8 cellular contexts compared by ENCODE assay signal in the genomic region with DNA sequence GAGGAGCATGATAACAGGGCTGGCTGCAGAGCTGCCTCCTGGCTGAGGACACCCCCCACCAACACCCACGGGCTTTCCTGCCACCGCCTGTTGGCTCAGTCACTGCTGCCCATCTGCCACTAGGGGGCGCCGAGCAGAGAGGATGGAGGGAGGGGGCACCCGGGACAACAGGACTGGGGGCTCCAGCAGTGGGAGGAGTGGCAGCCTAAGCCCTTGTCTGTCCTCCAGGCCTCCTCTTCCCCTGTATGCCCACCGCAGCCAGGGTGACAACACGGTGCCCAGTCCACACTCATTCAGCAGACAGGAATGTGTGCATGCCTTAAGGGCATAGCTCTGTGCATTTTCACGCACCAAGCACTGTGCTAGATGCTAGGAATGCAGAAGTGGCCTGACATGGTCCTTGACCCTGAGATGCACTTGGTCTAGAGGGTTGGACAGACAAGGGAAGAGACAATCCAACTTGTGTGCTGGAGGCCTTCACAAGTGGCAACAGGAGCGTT.
DNase-seq lines count a peak whose midpoint lies in the region; ATAC-seq and TF ChIP-seq lines count a peak whose summit lies in the region.

No MANE protein-coding gene starts in this region.

- TF ChIP-seq CTCF in C4-2B (conservative IDR thresholded peaks at IDR 0.05) (peak; percentile 61), endothelial cell (IDR thresholded peaks at IDR 0.05; ENCODE audit: unreplicated experiment) (peak; percentile 65), psoas muscle (IDR thresholded peaks at IDR 0.05) (peak; percentile 35)
- peak; percentile 49 for TF ChIP-seq CTCF in activated CD8-positive, alpha-beta T cell treated with anti-CD3 and anti-CD28 coated beads for 36 hours (IDR thresholded peaks at IDR 0.05)

- H3K9me3 Mint-ChIP-seq in activated CD8-positive, alpha-beta T cell treated with anti-CD3 and anti-CD28 coated beads for 36 hours = no peaks in the 10 kb centered on the region
- H3K9me3 Mint-ChIP-seq in endothelial cell (ENCODE audit: unreplicated experiment) = no peaks in the 10 kb centered on the region

- intact Hi-C loops in activated CD8-positive, alpha-beta T cell treated with anti-CD3 and anti-CD28 coated beads for 36 hours (cut with micrococcal nuclease) = loop anchor here (10.0 kb wide), 1 partner anchor 147 kb away; a partner anchor contains a TSS
- intact Hi-C loops in psoas muscle (cut with DNase I) = loop anchor here in 1 of 2 donors (10.0 kb wide), 1 partner anchor 147 kb away; a partner anchor contains a TSS

- peak; percentile 72 for ATAC-seq in activated CD8-positive, alpha-beta T cell treated with anti-CD3 and anti-CD28 coated beads for 36 hours
- peak; percentile 25 to 64 (median 34) for ATAC-seq in psoas muscle

- H3K9me3 ChIP-seq in psoas muscle = no peaks in the 10 kb centered on the region

- peaks cover 3% of the 10 kb centered on the region for H3K4me1 ChIP-seq in psoas muscle

- H3K4me1 Mint-ChIP-seq in activated CD8-positive, alpha-beta T cell treated with anti-CD3 and anti-CD28 coated beads for 36 hours (ENCODE audit: low read depth) = no peaks in the 10 kb centered on the region
- H3K4me1 Mint-ChIP-seq in endothelial cell (ENCODE audit: unreplicated experiment) = no peaks in the 10 kb centered on the region

- DNase-seq in HT1080 (ENCODE audit: low read depth) (peak; percentile 18), endothelial cell (ENCODE audit: low spot score) (peak; percentile 41), psoas muscle (peak in 1 of 2 donors; percentile 60), NOMO-1 (lab: John Stamatoyannopoulos, UW; ENCODE audit: unreplicated experiment in 2 of 2) (no peak), hippocampal formation (lab: John Stamatoyannopoulos, UW) (no peak), NCI-H446 (lab: John Stamatoyannopoulos, UW) (no peak)
- DNase-seq in activated CD8-positive, alpha-beta T cell treated with anti-CD3 and anti-CD28 coated beads for 36 hours = peak; percentile 58

- H3K27me3 ChIP-seq in psoas muscle (ENCODE audit: insufficient read depth in 3 of 3, low read length in 2 of 3) = peaks cover 0 to 2% (median 0%) of the 10 kb centered on the region in 3 donors

- H3K27ac ChIP-seq in C4-2B = no peak overlapping the region
- no peak overlapping the region for H3K27ac ChIP-seq in psoas muscle

- CTCF ChIA-PET in activated CD8-positive, alpha-beta T cell treated with anti-CD3 and anti-CD28 coated beads for 36 hours (lab: Charles Lee) = interaction anchor here (0.7 to 22.9 kb wide), 10 partner anchors 9 to 243 kb away, joined by 3 to 449 read pairs (median 4); no protein-coding TSS in a partner anchor

- H3K36me3 Mint-ChIP-seq in activated CD8-positive, alpha-beta T cell treated with anti-CD3 and anti-CD28 coated beads for 36 hours (ENCODE audit: low read depth) = no peaks in the 10 kb centered on the region
- peaks cover 5% of the 10 kb centered on the region for H3K36me3 Mint-ChIP-seq in endothelial cell (ENCODE audit: low read depth, unreplicated experiment)

- 34 to 72% (median 50%) methylated on average over 5 to 9 of the region's 9 CpGs for WGBS in psoas muscle, 3 donors

- H3K27me3 Mint-ChIP-seq in activated CD8-positive, alpha-beta T cell treated with anti-CD3 and anti-CD28 coated beads for 36 hours = no peaks in the 10 kb centered on the region
- peaks cover 2% of the 10 kb centered on the region for H3K27me3 Mint-ChIP-seq in endothelial cell (ENCODE audit: unreplicated experiment)

- no peak overlapping the region for H3K4me3 ChIP-seq in psoas muscle

- H3K4me3 Mint-ChIP-seq in activated CD8-positive, alpha-beta T cell treated with anti-CD3 and anti-CD28 coated beads for 36 hours = no peak overlapping the region
- H3K4me3 Mint-ChIP-seq in endothelial cell (ENCODE audit: unreplicated experiment) = no peak overlapping the region

- POLR2A ChIA-PET in activated CD8-positive, alpha-beta T cell treated with anti-CD3 and anti-CD28 coated beads for 36 hours (lab: Charles Lee) = no interaction called here

- peaks cover 0 to 7% of the 10 kb centered on the region in 2 donors for H3K36me3 ChIP-seq in psoas muscle (ENCODE audit: insufficient read depth in 1 of 2, low read depth in 1 of 2)

- H3K27ac Mint-ChIP-seq in activated CD8-positive, alpha-beta T cell treated with anti-CD3 and anti-CD28 coated beads for 36 hours = no peak overlapping the region
- H3K27ac Mint-ChIP-seq in endothelial cell (ENCODE audit: unreplicated experiment) = no peak overlapping the region

Comparison
In these comparisons a context has a peak if more than half of its experiments do, and no peak if none do; other contexts are left out.
1. DNase-seq: peak in HT1080 (single experiment), activated CD8-positive, alpha-beta T cell treated with anti-CD3 and anti-CD28 coated beads for 36 hours (single experiment) and endothelial cell (single experiment); none in NOMO-1 (0 of 2), hippocampal formation (0 of 2) and NCI-H446 (0 of 2).
2. Peak in every context shown above with its lines, with median percentiles within 50 percentile points of each other: CTCF ChIP-seq.